ENCODE assay signal across 1 cellular context in genomic region chr2:133360882-133361281, GRCh38.
TF ChIP-seq lines count a peak whose summit lies in the region.

No MANE protein-coding gene starts in this region.

TF ChIP-seq in SK-N-SH treated with all-trans-retinoic acid at 6 μM for 48 hours, 23 proteins besides CTCF, POLR2A, EP300 and RAD21 (continued from another document):
- TF ChIP-seq TOX (CRISPR knock-in tag; IDR thresholded peaks at IDR 0.05; ENCODE audit: borderline replicate concordance) (no peak), CSRNP3 (CRISPR knock-in tag; IDR thresholded peaks at IDR 0.05) (no peak), ESRRG (CRISPR knock-in tag; IDR thresholded peaks at IDR 0.05) (no peak), ZFP3 (CRISPR knock-in tag; IDR thresholded peaks at IDR 0.05) (no peak), CSDC2 (CRISPR knock-in tag; IDR thresholded peaks at IDR 0.05) (no peak), BACH2 (CRISPR knock-in tag; IDR thresholded peaks at IDR 0.05; ENCODE audit: borderline replicate concordance) (no peak)
